Comparison of ENCODE assay signal across 1 cellular context in genomic region chr17:20080513-20080912, GRCh38.
TF ChIP-seq lines count a peak whose summit lies in the region.

No MANE protein-coding gene starts in this region.

TF ChIP-seq in GM23338, 12 proteins besides CTCF, POLR2A, EP300 and RAD21 (continued from another document):
- no peak for TF ChIP-seq REST (IDR thresholded peaks at IDR 0.05; ENCODE audit: unreplicated experiment)
- TF ChIP-seq STAT1 (IDR thresholded peaks at IDR 0.05; ENCODE audit: unreplicated experiment), result no peak
- TF ChIP-seq CREB1 (CRISPR knock-in tag; IDR thresholded peaks at IDR 0.05; ENCODE audit: low read depth), result no peak
- no peak for TF ChIP-seq EZH2phosphoT487 (IDR thresholded peaks at IDR 0.05; ENCODE audit: unreplicated experiment)
- no peak for TF ChIP-seq ZNF331 (CRISPR knock-in tag; IDR thresholded peaks at IDR 0.05; ENCODE audit: low read depth)
